8 cellular contexts compared by ENCODE assay signal in genomic region chr5:142063878-142064331, GRCh38. TPM values are rescaled to one million over a fixed set of nuclear protein-coding genes. Genes with fewer than 3 reads are reported as not detected.
A peak's percentile ranks its signal among the peaks of the same experiment; 100 is the strongest.
DNase-seq lines count a peak whose midpoint lies in the region; ATAC-seq, FAIRE-seq and TF ChIP-seq lines count a peak whose summit lies in the region.

No MANE protein-coding gene starts in this region.

- CTCF ChIA-PET in GM10248 (lab: Yijun Ruan, JAX): interaction anchor here (1.0 kb wide), 1 partner anchor 51 kb away, joined by 3 read pairs; no protein-coding TSS in a partner anchor

- ATAC-seq in thoracic aorta (ENCODE audit: insufficient number of reproducible peaks, low FRiP score, low read depth): peak; percentile 94

- no peak overlapping the region for H3K23ac ChIP-seq in mesendoderm (ENCODE audit: low read length)

- no peak overlapping the region for H2BK5ac ChIP-seq in mesendoderm (ENCODE audit: low read length)

- no peak overlapping the region for H4K8ac ChIP-seq in mesendoderm (ENCODE audit: low read depth, low read length)

- H3K79me1 ChIP-seq in mesendoderm (ENCODE audit: low read length): no peaks in the 10 kb centered on the region

- H3K79me2 ChIP-seq in Loucy (ENCODE audit: insufficient read depth, low read length) (no peaks in the 10 kb centered on the region), mesendoderm (ENCODE audit: control insufficient read depth, insufficient read depth, low read length) (no peaks in the 10 kb centered on the region)

- no peak overlapping the region for H2AK5ac ChIP-seq in mesendoderm (ENCODE audit: low read length)

- no CpG with 5 or more reads among the region's 10 CpGs for WGBS in mesendoderm (ENCODE audit: extremely low coverage, insufficient coverage, low lambda C conversion rate)

- TF ChIP-seq CTCF in Loucy (conservative IDR thresholded peaks at IDR 0.05; ENCODE audit: low read length) (no peak), thoracic aorta (IDR thresholded peaks at IDR 0.05) (no peak), GM10248 (IDR thresholded peaks at IDR 0.05; ENCODE audit: control extremely low read depth, extremely low read depth, low read depth, missing control alignments) (no peak)

- H3K9me2 ChIP-seq in Loucy (replicated peaks; ENCODE audit: low read depth, low read length): no peaks in the 10 kb centered on the region

- no peaks in the 10 kb centered on the region for H3K36me3 ChIP-seq in BLaER1
- H3K36me3 ChIP-seq in Loucy (ENCODE audit: insufficient read depth, low read length): no peaks in the 10 kb centered on the region
- H3K36me3 ChIP-seq in mesendoderm (ENCODE audit: control insufficient read depth, insufficient read depth, low read length): no peaks in the 10 kb centered on the region
- H3K36me3 ChIP-seq in thoracic aorta: no peaks in the 10 kb centered on the region

- H3K4me1 Mint-ChIP-seq in activated CD4-positive, alpha-beta T cell treated with anti-CD3 and anti-CD28 coated beads, Interleukin-2, amount 10 ng/mL, durations not matched to agents 24 days and 14 days: peaks cover 10% of the 10 kb centered on the region

- no peak overlapping the region for H3K9ac ChIP-seq in BLaER1
- no peak overlapping the region for H3K9ac ChIP-seq in Loucy (ENCODE audit: low read depth, low read length, poor library complexity, severe bottlenecking)
- no peak overlapping the region for H3K9ac ChIP-seq in mesendoderm (ENCODE audit: low read length)

- peak overlapping the region; percentile 74 for H2AFZ ChIP-seq in Loucy (ENCODE audit: low read length)

- H3K27ac ChIP-seq in BLaER1: no peak overlapping the region
- H3K27ac ChIP-seq in mesendoderm (ENCODE audit: low read depth, low read length): no peak overlapping the region
- H3K27ac ChIP-seq in thoracic aorta: peak overlapping the region; percentile 74 to 75

- peaks cover 2% of the 10 kb centered on the region for H3K27me3 Mint-ChIP-seq in activated CD4-positive, alpha-beta T cell treated with anti-CD3 and anti-CD28 coated beads, Interleukin-2, amount 10 ng/mL, durations not matched to agents 24 days and 14 days

- no peak for FAIRE-seq in GM19239 (lab: Jason Lieb, UNC)

- H3K4me3 ChIP-seq in BLaER1 (no peak overlapping the region), Loucy (ENCODE audit: low read length, poor library complexity, severe bottlenecking) (no peak overlapping the region), mesendoderm (ENCODE audit: low read length) (no peak overlapping the region), thoracic aorta (peak overlapping the region; percentile 30)

- H3K9me3 Mint-ChIP-seq in activated CD4-positive, alpha-beta T cell treated with anti-CD3 and anti-CD28 coated beads, Interleukin-2, amount 10 ng/mL, durations not matched to agents 24 days and 14 days: no peaks in the 10 kb centered on the region

- no peaks in the 10 kb centered on the region for H3F3A ChIP-seq in Loucy (ENCODE audit: low read depth)

- H3K56ac ChIP-seq in mesendoderm (ENCODE audit: low read length): peak overlapping the region; percentile 35

- H3K4ac ChIP-seq in mesendoderm (ENCODE audit: low read depth, low read length): no peak overlapping the region

- H4K5ac ChIP-seq in mesendoderm (ENCODE audit: low read length): no peak overlapping the region

- intact Hi-C loops in activated CD4-positive, alpha-beta T cell treated with anti-CD3 and anti-CD28 coated beads, Interleukin-2, amount 10 ng/mL, durations not matched to agents 24 days and 14 days (cut with micrococcal nuclease): no loop called here

- no peaks in the 10 kb centered on the region for H3K9me3 ChIP-seq in BLaER1
- no peaks in the 10 kb centered on the region for H3K9me3 ChIP-seq in Loucy (ENCODE audit: insufficient read depth, low read depth, low read length)
- H3K9me3 ChIP-seq in thoracic aorta: no peaks in the 10 kb centered on the region

- H3K4me3 Mint-ChIP-seq in activated CD4-positive, alpha-beta T cell treated with anti-CD3 and anti-CD28 coated beads, Interleukin-2, amount 10 ng/mL, durations not matched to agents 24 days and 14 days: peak overlapping the region; percentile 14

- H3K36me3 Mint-ChIP-seq in activated CD4-positive, alpha-beta T cell treated with anti-CD3 and anti-CD28 coated beads, Interleukin-2, amount 10 ng/mL, durations not matched to agents 24 days and 14 days (ENCODE audit: low read depth): no peaks in the 10 kb centered on the region

- no peak overlapping the region for H2BK120ac ChIP-seq in mesendoderm (ENCODE audit: low read depth, low read length)

- no peaks in the 10 kb centered on the region for H3K27me3 ChIP-seq in BLaER1
- no peaks in the 10 kb centered on the region for H3K27me3 ChIP-seq in Loucy (ENCODE audit: insufficient read depth, low read length, poor library complexity, severe bottlenecking)
- H3K27me3 ChIP-seq in mesendoderm (ENCODE audit: insufficient read depth, low read length, poor library complexity): no peaks in the 10 kb centered on the region
- no peaks in the 10 kb centered on the region for H3K27me3 ChIP-seq in thoracic aorta (replicated peaks; ENCODE audit: insufficient read depth)

- H3K4me1 ChIP-seq in BLaER1: peaks cover 28% of the 10 kb centered on the region
- H3K4me1 ChIP-seq in Loucy (ENCODE audit: insufficient read depth, low read length, poor library complexity, severe bottlenecking): peaks cover 11% of the 10 kb centered on the region
- no peaks in the 10 kb centered on the region for H3K4me1 ChIP-seq in mesendoderm (ENCODE audit: control insufficient read depth, low read depth, low read length)
- peaks cover 16 to 36% of the 10 kb centered on the region in 2 donors for H3K4me1 ChIP-seq in thoracic aorta (ENCODE audit: control insufficient read depth in 1 of 2, low read depth in 2 of 2)

- H3K27ac Mint-ChIP-seq in activated CD4-positive, alpha-beta T cell treated with anti-CD3 and anti-CD28 coated beads, Interleukin-2, amount 10 ng/mL, durations not matched to agents 24 days and 14 days: peak overlapping the region; percentile 32

- H4K20me1 ChIP-seq in BLaER1 (no peaks in the 10 kb centered on the region), Loucy (ENCODE audit: insufficient read depth, low read length, poor library complexity, severe bottlenecking) (no peaks in the 10 kb centered on the region)

- peak overlapping the region; percentile 73 for H3K4me2 ChIP-seq in BLaER1
- peak overlapping the region; percentile 13 for H3K4me2 ChIP-seq in Loucy (ENCODE audit: low read depth, low read length, poor library complexity, severe bottlenecking)
- peak overlapping the region; percentile 23 for H3K4me2 ChIP-seq in mesendoderm (ENCODE audit: low read length)

- H2BK15ac ChIP-seq in mesendoderm (replicated peaks; ENCODE audit: low read depth): no peak overlapping the region

- no peak overlapping the region for H3K18ac ChIP-seq in mesendoderm (ENCODE audit: low read length)

- DNase-seq in activated CD4-positive, alpha-beta T cell treated with anti-CD3 and anti-CD28 coated beads, Interleukin-2, amount 10 ng/mL, durations not matched to agents 24 days and 14 days: peak; percentile 73
- DNase-seq in ecto neural progenitor cell (ENCODE audit: low spot score): peak; percentile 79
- DNase-seq in mesendoderm: peak; percentile 80
- peak; percentile 89 for DNase-seq in thoracic aorta (ENCODE audit: low spot score)
- no peak for DNase-seq in GM19239 (ENCODE audit: insufficient read length, low spot score)
- no peak for DNase-seq in GM10248 (ENCODE audit: extremely low spot score)

- POLR2A ChIA-PET in GM10248 (lab: Yijun Ruan, JAX): interaction anchor here (0.7 kb wide), 1 partner anchor 1887 kb away, joined by 5 read pairs; no protein-coding TSS in a partner anchor

RNA-seq across cellular contexts. Expression of gene NDFIP1, which starts 44.7 kb away (rescaled TPM):
- total RNA-seq in activated CD4-positive, alpha-beta T cell treated with anti-CD3 and anti-CD28 coated beads, Interleukin-2, amount 10 ng/mL, durations not matched to agents 24 days and 14 days: 114 and 122 TPM in 2 replicates
- polyA plus RNA-seq in mesendoderm (2013, experiment 1 of 2): 20.2 TPM
- polyA plus RNA-seq in mesendoderm (2013, experiment 2 of 2): 19.9 TPM
- total RNA-seq in thoracic aorta: 100 to 1,000 TPM; 102 to 134 TPM

RNA-seq across cellular contexts. Expression of gene GNPDA1, which starts 51.1 kb away (rescaled TPM):
- total RNA-seq in activated CD4-positive, alpha-beta T cell treated with anti-CD3 and anti-CD28 coated beads, Interleukin-2, amount 10 ng/mL, durations not matched to agents 24 days and 14 days: 108 and 114 TPM in 2 replicates
- polyA plus RNA-seq in mesendoderm (2013, experiment 1 of 2): 61.7 TPM
- 60.5 TPM for polyA plus RNA-seq in mesendoderm (2013, experiment 2 of 2)
- total RNA-seq in thoracic aorta: 10 to 100 TPM; 15.8 to 26.5 TPM

Comparison
In these comparisons a context has a peak if more than half of its experiments do, and no peak if none do; other contexts are left out.
1. H3K27ac ChIP-seq: peak in thoracic aorta (2 of 2); none in BLaER1 (single experiment) and mesendoderm (single experiment).
2. H3K4me2 ChIP-seq: peak in every context shown above with its lines; median percentile 73 in BLaER1; 23 in mesendoderm; 13 in Loucy.
3. DNase-seq: peak in activated CD4-positive, alpha-beta T cell treated with anti-CD3 and anti-CD28 coated beads, Interleukin-2, amount 10 ng/mL, durations not matched to agents 24 days and 14 days (single experiment), ecto neural progenitor cell (single experiment), mesendoderm (single experiment) and thoracic aorta (single experiment); none in GM19239 (single experiment) and GM10248 (single experiment).